2 cellular contexts compared by ENCODE assay signal in genomic region chr4:18075823-18076433, GRCh38.
TF ChIP-seq lines count a peak whose summit lies in the region.

No MANE protein-coding gene starts in this region.

TF ChIP-seq in HEK293, 187 proteins besides CTCF, POLR2A, EP300 and RAD21:
- TF ChIP-seq ZNF518A (tag by site-specific recombination; conservative IDR thresholded peaks at IDR 0.05; ENCODE audit: low read depth), result 0 out of 2 replicates have a peak, but pooled peaks have one; percentile 27
- no peak for TF ChIP-seq ZFP69B (tag by site-specific recombination; IDR thresholded peaks at IDR 0.05)
TF ChIP-seq in HEK293: peak in this region for 1.

TF ChIP-seq in K562, 482 proteins besides CTCF, POLR2A, EP300 and RAD21 (continued from another document):
- TF ChIP-seq CBX1 (IDR thresholded peaks at IDR 0.05; ENCODE audit: low read depth) (peak; percentile 90; the same call in 1 of the 2 replicates), NFE2 (IDR thresholded peaks at IDR 0.05; ENCODE audit: low read depth) (peak; percentile 54; the same call in 1 of the 2 replicates), SNIP1 (IDR thresholded peaks at IDR 0.05; ENCODE audit: low read depth) (peak; percentile 71), SIN3A (IDR thresholded peaks at IDR 0.05; ENCODE audit: borderline replicate concordance in 2 of 2, control insufficient read depth in 1 of 2, low read depth in 2 of 2, low read length in 2 of 2) (no peak), USF1 (CRISPR knock-in tag; IDR thresholded peaks at IDR 0.05) (peak; percentile 44), ATF1 (CRISPR knock-in tag; IDR thresholded peaks at IDR 0.05) (no peak), ATF1 (tag; IDR thresholded peaks at IDR 0.05) (peak; percentile 45), ZNF766 (CRISPR knock-in tag; conservative IDR thresholded peaks at IDR 0.05) (0 out of 2 replicates have a peak, but pooled peaks have one; percentile 24), GABPB1 (CRISPR knock-in tag; IDR thresholded peaks at IDR 0.05) (peak; percentile 57; the same call in 1 of the 2 replicates), IFI16 (CRISPR knock-in tag; IDR thresholded peaks at IDR 0.05) (no peak), NFIC (IDR thresholded peaks at IDR 0.05) (peak; percentile 22; the same call in 1 of the 2 replicates), DPF2 (IDR thresholded peaks at IDR 0.05) (no peak), SMC3 (conservative IDR thresholded peaks at IDR 0.05; ENCODE audit: insufficient read depth, low read depth, low read length) (0 out of 2 replicates have a peak, but pooled peaks have one; percentile 25), EHMT2 (IDR thresholded peaks at IDR 0.05) (peak; percentile 91), ZNF140 (CRISPR knock-in tag; IDR thresholded peaks at IDR 0.05) (no peak), CC2D1A (IDR thresholded peaks at IDR 0.05) (peak; percentile 49; the same call in 1 of the 2 replicates), ELF1 (tag; IDR thresholded peaks at IDR 0.05) (peak; percentile 65), ETV1 (tag; conservative IDR thresholded peaks at IDR 0.05; ENCODE audit: low read depth) (peak; percentile 90), JUNB (CRISPR knock-in tag; conservative IDR thresholded peaks at IDR 0.05) (no peak), CTCFL (IDR thresholded peaks at IDR 0.05; ENCODE audit: borderline replicate concordance, insufficient read depth, low read depth, low read length, poor library complexity, severe bottlenecking) (peak; percentile 18), MAFG (tag; conservative IDR thresholded peaks at IDR 0.05) (peak; percentile 99), PHF20 (IDR thresholded peaks at IDR 0.05; ENCODE audit: partially characterized antibody) (peak; percentile 35), PRDM10 (IDR thresholded peaks at IDR 0.05; ENCODE audit: partially characterized antibody) (no peak), ZBTB9 (CRISPR knock-in tag; IDR thresholded peaks at IDR 0.05) (no peak), RAD51 (IDR thresholded peaks at IDR 0.05; ENCODE audit: borderline replicate concordance, low read depth) (peak; percentile 37; the same call in 1 of the 2 replicates), TBL1XR1 (IDR thresholded peaks at IDR 0.05; ENCODE audit: low read length in 2 of 2) (peak in 1 of 2 experiments; percentile 66; a peak in 1 of 4 replicates), ZNF584 (CRISPR knock-in tag; IDR thresholded peaks at IDR 0.05; ENCODE audit: low read depth) (no peak), BHLHE40 (IDR thresholded peaks at IDR 0.05; ENCODE audit: low read length) (peak; percentile 91)
- TF ChIP-seq, protein P1, sequence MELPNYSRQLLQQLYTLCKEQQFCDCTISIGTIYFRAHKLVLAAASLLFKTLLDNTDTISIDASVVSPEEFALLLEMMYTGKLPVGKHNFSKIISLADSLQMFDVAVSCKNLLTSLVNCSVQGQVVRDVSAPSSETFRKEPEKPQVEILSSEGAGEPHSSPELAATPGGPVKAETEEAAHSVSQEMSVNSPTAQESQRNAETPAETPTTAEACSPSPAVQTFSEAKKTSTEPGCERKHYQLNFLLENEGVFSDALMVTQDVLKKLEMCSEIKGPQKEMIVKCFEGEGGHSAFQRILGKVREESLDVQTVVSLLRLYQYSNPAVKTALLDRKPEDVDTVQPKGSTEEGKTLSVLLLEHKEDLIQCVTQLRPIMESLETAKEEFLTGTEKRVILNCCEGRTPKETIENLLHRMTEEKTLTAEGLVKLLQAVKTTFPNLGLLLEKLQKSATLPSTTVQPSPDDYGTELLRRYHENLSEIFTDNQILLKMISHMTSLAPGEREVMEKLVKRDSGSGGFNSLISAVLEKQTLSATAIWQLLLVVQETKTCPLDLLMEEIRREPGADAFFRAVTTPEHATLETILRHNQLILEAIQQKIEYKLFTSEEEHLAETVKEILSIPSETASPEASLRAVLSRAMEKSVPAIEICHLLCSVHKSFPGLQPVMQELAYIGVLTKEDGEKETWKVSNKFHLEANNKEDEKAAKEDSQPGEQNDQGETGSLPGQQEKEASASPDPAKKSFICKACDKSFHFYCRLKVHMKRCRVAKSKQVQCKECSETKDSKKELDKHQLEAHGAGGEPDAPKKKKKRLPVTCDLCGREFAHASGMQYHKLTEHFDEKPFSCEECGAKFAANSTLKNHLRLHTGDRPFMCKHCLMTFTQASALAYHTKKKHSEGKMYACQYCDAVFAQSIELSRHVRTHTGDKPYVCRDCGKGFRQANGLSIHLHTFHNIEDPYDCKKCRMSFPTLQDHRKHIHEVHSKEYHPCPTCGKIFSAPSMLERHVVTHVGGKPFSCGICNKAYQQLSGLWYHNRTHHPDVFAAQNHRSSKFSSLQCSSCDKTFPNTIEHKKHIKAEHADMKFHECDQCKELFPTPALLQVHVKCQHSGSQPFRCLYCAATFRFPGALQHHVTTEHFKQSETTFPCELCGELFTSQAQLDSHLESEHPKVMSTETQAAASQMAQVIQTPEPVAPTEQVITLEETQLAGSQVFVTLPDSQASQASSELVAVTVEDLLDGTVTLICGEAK (IDR thresholded peaks at IDR 0.05), result peak; percentile 90
- TF ChIP-seq, protein P1 (CRISPR knock-in tag; IDR thresholded peaks at IDR 0.05), result no peak
- TF ChIP-seq, protein P2, sequence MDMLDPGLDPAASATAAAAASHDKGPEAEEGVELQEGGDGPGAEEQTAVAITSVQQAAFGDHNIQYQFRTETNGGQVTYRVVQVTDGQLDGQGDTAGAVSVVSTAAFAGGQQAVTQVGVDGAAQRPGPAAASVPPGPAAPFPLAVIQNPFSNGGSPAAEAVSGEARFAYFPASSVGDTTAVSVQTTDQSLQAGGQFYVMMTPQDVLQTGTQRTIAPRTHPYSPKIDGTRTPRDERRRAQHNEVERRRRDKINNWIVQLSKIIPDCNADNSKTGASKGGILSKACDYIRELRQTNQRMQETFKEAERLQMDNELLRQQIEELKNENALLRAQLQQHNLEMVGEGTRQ (CRISPR knock-in tag; IDR thresholded peaks at IDR 0.05), result peak; percentile 53
